Comparison of ENCODE assay signal across 3 cellular contexts in genomic region chr6:20571261-20571660, GRCh38.
TF ChIP-seq lines count a peak whose summit lies in the region.

No MANE protein-coding gene starts in this region.

TF ChIP-seq in SK-N-SH treated with all-trans-retinoic acid at 6 μM for 48 hours, 23 proteins besides CTCF, POLR2A, EP300 and RAD21 (continued from another document):
- TF ChIP-seq TSHZ2 (CRISPR knock-in tag; IDR thresholded peaks at IDR 0.05) (no peak), POU6F1 (CRISPR knock-in tag; IDR thresholded peaks at IDR 0.05; ENCODE audit: borderline replicate concordance, low read depth) (no peak), ZNF565 (CRISPR knock-in tag; conservative IDR thresholded peaks at IDR 0.05; ENCODE audit: low read depth) (no peak), ISL1 (CRISPR knock-in tag; IDR thresholded peaks at IDR 0.05) (peak; percentile 15; the same call in 1 of the 2 replicates), ARNTL (CRISPR knock-in tag; IDR thresholded peaks at IDR 0.05; ENCODE audit: borderline replicate concordance, low read depth) (no peak)

TF ChIP-seq in SK-N-SH, 30 proteins besides CTCF, POLR2A, EP300 and RAD21 (continued from another document):
- no peak for TF ChIP-seq SMC3 (IDR thresholded peaks at IDR 0.05; ENCODE audit: low read depth, low read length)
- TF ChIP-seq NRF1 (IDR thresholded peaks at IDR 0.05; ENCODE audit: low read depth, low read length): no peak
- no peak for TF ChIP-seq FOXM1 (IDR thresholded peaks at IDR 0.05; ENCODE audit: low read depth)
- TF ChIP-seq TEAD4 (IDR thresholded peaks at IDR 0.05; ENCODE audit: borderline replicate concordance, insufficient read depth): no peak
- TF ChIP-seq ELF1 (IDR thresholded peaks at IDR 0.05): no peak
- TF ChIP-seq POLR2AphosphoS5 (IDR thresholded peaks at IDR 0.05; ENCODE audit: low read depth, low read length): no peak
- no peak for TF ChIP-seq TAF1 (IDR thresholded peaks at IDR 0.05; ENCODE audit: borderline replicate concordance, low read depth, low read length)
- TF ChIP-seq TCF12 (IDR thresholded peaks at IDR 0.05): no peak
- no peak for TF ChIP-seq GATA2 (CRISPR knock-in tag; IDR thresholded peaks at IDR 0.05)
- no peak for TF ChIP-seq REST (IDR thresholded peaks at IDR 0.05; ENCODE audit: low read depth, low read length)
- TF ChIP-seq YY1 (IDR thresholded peaks at IDR 0.05; ENCODE audit: low read depth): no peak
- TF ChIP-seq PBX3 (IDR thresholded peaks at IDR 0.05): no peak
- TF ChIP-seq USF1 (IDR thresholded peaks at IDR 0.05; ENCODE audit: borderline replicate concordance, low read depth): no peak
- no peak for TF ChIP-seq MEF2A (IDR thresholded peaks at IDR 0.05; ENCODE audit: borderline replicate concordance, low read depth)
- no peak for TF ChIP-seq CHD2 (IDR thresholded peaks at IDR 0.05; ENCODE audit: low read length, partially characterized antibody)
- TF ChIP-seq USF2 (IDR thresholded peaks at IDR 0.05; ENCODE audit: borderline replicate concordance, low read depth, low read length): no peak
- no peak for TF ChIP-seq RFX5 (IDR thresholded peaks at IDR 0.05; ENCODE audit: low read length)
- no peak for TF ChIP-seq MXI1 (IDR thresholded peaks at IDR 0.05; ENCODE audit: low read depth, low read length)

TF ChIP-seq in K562, 482 proteins besides CTCF, POLR2A, EP300 and RAD21 (continues in another document):
- no peak for TF ChIP-seq REST (CRISPR knock-in tag; IDR thresholded peaks at IDR 0.05; ENCODE audit: low read depth)
- no peak for TF ChIP-seq CHAMP1 (IDR thresholded peaks at IDR 0.05)
- TF ChIP-seq KAT8 (IDR thresholded peaks at IDR 0.05; ENCODE audit: low read depth): no peak
- no peak for TF ChIP-seq HSF4 (CRISPR knock-in tag; IDR thresholded peaks at IDR 0.05; ENCODE audit: borderline replicate concordance)
- TF ChIP-seq FOXA3 (CRISPR knock-in tag; conservative IDR thresholded peaks at IDR 0.05 in 1 of 2, IDR thresholded peaks at IDR 0.05 in 1 of 2): peak in 1 of 2 experiments; percentile 32; a peak in 1 of 4 replicates
- no peak for TF ChIP-seq SP1 (CRISPR knock-in tag; IDR thresholded peaks at IDR 0.05)
- TF ChIP-seq ZNF124 (CRISPR knock-in tag; IDR thresholded peaks at IDR 0.05): no peak
- TF ChIP-seq NCOR1 (IDR thresholded peaks at IDR 0.05): peak; percentile 44
- no peak for TF ChIP-seq NR2F6 (CRISPR knock-in tag; IDR thresholded peaks at IDR 0.05)
- TF ChIP-seq TRIM24 (IDR thresholded peaks at IDR 0.05): peak; percentile 43 to 62; a peak in 2 of 4 replicates
- TF ChIP-seq VEZF1 (CRISPR knock-in tag; IDR thresholded peaks at IDR 0.05): no peak
- TF ChIP-seq STAT6 (CRISPR knock-in tag; IDR thresholded peaks at IDR 0.05): no peak
- TF ChIP-seq CBFA2T2 (conservative IDR thresholded peaks at IDR 0.05): peak; percentile 68
- no peak for TF ChIP-seq ZBED1 (IDR thresholded peaks at IDR 0.05)
- TF ChIP-seq ZNF140 (CRISPR knock-in tag; IDR thresholded peaks at IDR 0.05): no peak
- TF ChIP-seq ZBTB43 (CRISPR knock-in tag; IDR thresholded peaks at IDR 0.05): no peak
- 0 out of 2 replicates have a peak, but pooled peaks have one; percentile 30 for TF ChIP-seq ARID3A (IDR thresholded peaks at IDR 0.05; ENCODE audit: borderline replicate concordance, low read depth, low read length)
- no peak for TF ChIP-seq FOSL1 (tag; conservative IDR thresholded peaks at IDR 0.05)
- peak; percentile 48; the same call in 1 of the 2 replicates for TF ChIP-seq FOXM1 (IDR thresholded peaks at IDR 0.05; ENCODE audit: low read depth)
- no peak for TF ChIP-seq FOXM1 (CRISPR knock-in tag; IDR thresholded peaks at IDR 0.05; ENCODE audit: low read depth)
- no peak for TF ChIP-seq ID3 (CRISPR knock-in tag; IDR thresholded peaks at IDR 0.05)
- TF ChIP-seq ID3 (tag; IDR thresholded peaks at IDR 0.05): no peak
- no peak for TF ChIP-seq GTF2F1 (IDR thresholded peaks at IDR 0.05; ENCODE audit: low read depth, low read length)
- peak; percentile 62; the same call in 1 of the 2 replicates for TF ChIP-seq PML (IDR thresholded peaks at IDR 0.05; ENCODE audit: low read length)
- TF ChIP-seq BCLAF1 (IDR thresholded peaks at IDR 0.05; ENCODE audit: borderline replicate concordance in 1 of 2, control insufficient read depth in 1 of 2, low read depth in 2 of 2, low read length in 1 of 2): no peak
